Comparison of ENCODE assay signal across 22 cellular contexts in the genomic region with DNA sequence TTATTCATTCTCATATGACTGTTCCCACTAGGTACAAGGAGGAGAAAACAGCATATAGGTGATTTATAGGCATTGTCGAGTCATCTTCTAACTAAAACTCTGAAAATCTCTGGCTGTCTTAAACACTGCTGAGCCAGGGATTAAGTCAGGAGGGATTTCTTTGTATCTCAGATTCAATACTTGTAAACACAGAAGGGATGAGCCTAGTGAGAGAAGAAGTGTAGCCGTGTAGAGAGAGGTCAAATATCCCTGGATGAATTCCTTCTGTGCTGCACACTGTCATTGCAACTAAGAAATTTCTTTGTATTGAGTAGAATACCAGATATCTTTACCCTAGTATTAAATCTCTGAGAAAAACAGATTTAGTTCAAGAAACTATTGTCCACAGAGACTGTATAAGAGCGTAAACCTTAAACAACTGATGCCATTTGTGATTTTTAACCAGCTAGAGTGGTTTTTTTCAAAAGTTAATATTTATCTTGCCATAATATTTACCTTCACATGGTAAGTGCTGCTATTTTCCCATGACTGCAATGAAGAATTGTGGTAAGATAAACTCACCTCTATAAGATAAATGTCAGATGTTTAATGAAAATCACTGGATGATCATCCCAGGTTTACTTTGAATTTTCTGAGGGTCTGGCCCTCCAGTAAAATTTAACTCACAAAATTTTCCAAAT.
"Had no signal": no experiment of that assay in that cellular context is flagged by ENCODE, and none has a peak within 500 bp of the region (broad histone marks: within the 10 kb centered on the region; RNA-seq: fewer than 3 reads in every experiment).

No MANE protein-coding gene starts in this region.

- H3K4me3 ChIP-seq: right lobe of liver, thoracic aorta, transverse colon, upper lobe of right lung, uterus had no signal

- H3K36me3 ChIP-seq: neutrophil, right lobe of liver, thoracic aorta, transverse colon, upper lobe of right lung, uterus had no signal

- ATAC-seq: effector memory CD8-positive, alpha-beta T cell; left lobe of liver; naive thymus-derived CD4-positive, alpha-beta T cell; right lobe of liver; stimulated activated naive B cell treated with anti-CD40 and anti-IgM and Interleukin-4, amounts not matched to agents 10 μg/mL and 1 μg/mL and 100 μg/mL, for 72 hours; upper lobe of right lung had no signal

- H3K27ac Mint-ChIP-seq: effector memory CD8-positive, alpha-beta T cell; naive thymus-derived CD4-positive, alpha-beta T cell; nephron progenitor cell; stimulated activated naive B cell treated with anti-CD40 and anti-IgM and Interleukin-4, amounts not matched to agents 10 μg/mL and 1 μg/mL and 100 μg/mL, for 72 hours; stimulated activated naive CD8-positive, alpha-beta T cell treated with anti-CD3 and anti-CD28 coated beads, Interleukin-15, Interleukin-2, amounts not matched to agents 100 ng/mL and 50 ng/mL, for 24 hours had no signal

- H3K36me3 Mint-ChIP-seq: naive thymus-derived CD4-positive, alpha-beta T cell; stimulated activated naive B cell treated with anti-CD40 and anti-IgM and Interleukin-4, amounts not matched to agents 10 μg/mL and 1 μg/mL and 100 μg/mL, for 72 hours had no signal

- DNase-seq: cerebellar nuclear complex; cortex of kidney; effector memory CD8-positive, alpha-beta T cell; head of caudate nucleus; kidney; mesenchymal stem cell; midbrain; naive thymus-derived CD4-positive, alpha-beta T cell; nephron progenitor cell; posterior cingulate gyrus; right lobe of liver; small intestine; stimulated activated CD4-positive, alpha-beta T cell treated with anti-CD3 and anti-CD28 coated beads, Interleukin-15, amount 100 ng/mL, for 24 hours; stimulated activated CD4-positive, alpha-beta T cell treated with anti-CD3 and anti-CD28 coated beads, Interleukin-2, amount 100 ng/mL, for 48 hours; stimulated activated naive B cell treated with anti-CD40 and anti-IgM and Interleukin-4, amounts not matched to agents 10 μg/mL and 1 μg/mL and 100 μg/mL, for 72 hours; transverse colon; upper lobe of right lung; uterus had no signal

- H3K9me3 ChIP-seq: neutrophil, upper lobe of right lung, uterus had no signal

- H3K4me1 Mint-ChIP-seq: naive thymus-derived CD4-positive, alpha-beta T cell; nephron progenitor cell; stimulated activated naive B cell treated with anti-CD40 and anti-IgM and Interleukin-4, amounts not matched to agents 10 μg/mL and 1 μg/mL and 100 μg/mL, for 72 hours had no signal

- H3K27me3 ChIP-seq: neutrophil, right lobe of liver, transverse colon, upper lobe of right lung, uterus had no signal

- H3K4me1 ChIP-seq: right lobe of liver, upper lobe of right lung, uterus had no signal

- H3K27ac ChIP-seq: neutrophil, right lobe of liver, thoracic aorta, transverse colon, upper lobe of right lung, uterus had no signal

- H3K4me3 Mint-ChIP-seq: effector memory CD8-positive, alpha-beta T cell; naive thymus-derived CD4-positive, alpha-beta T cell; nephron progenitor cell; stimulated activated naive B cell treated with anti-CD40 and anti-IgM and Interleukin-4, amounts not matched to agents 10 μg/mL and 1 μg/mL and 100 μg/mL, for 72 hours; stimulated activated naive CD8-positive, alpha-beta T cell treated with anti-CD3 and anti-CD28 coated beads, Interleukin-15, Interleukin-2, amounts not matched to agents 100 ng/mL and 50 ng/mL, for 24 hours had no signal

- H3K27me3 Mint-ChIP-seq: effector memory CD8-positive, alpha-beta T cell; stimulated activated naive B cell treated with anti-CD40 and anti-IgM and Interleukin-4, amounts not matched to agents 10 μg/mL and 1 μg/mL and 100 μg/mL, for 72 hours; stimulated activated naive CD8-positive, alpha-beta T cell treated with anti-CD3 and anti-CD28 coated beads, Interleukin-15, Interleukin-2, amounts not matched to agents 100 ng/mL and 50 ng/mL, for 24 hours had no signal
